Comparison of ENCODE assay signal across 8 cellular contexts in genomic region chr13:51453959-51454703, GRCh38. TPM values are rescaled to one million over a fixed set of nuclear protein-coding genes. Genes with fewer than 3 reads are reported as not detected.
DNase-seq lines count a peak whose midpoint lies in the region; FAIRE-seq and TF ChIP-seq lines count a peak whose summit lies in the region.

No MANE protein-coding gene starts in this region.

- peak overlapping the region; percentile 79 for H3K4me3 Mint-ChIP-seq in Calu3 (ENCODE audit: low read depth, unreplicated experiment)
- peak overlapping the region; percentile 93 for H3K4me3 Mint-ChIP-seq in stimulated activated naive CD8-positive, alpha-beta T cell treated with anti-CD3 and anti-CD28 coated beads, Interleukin-15, Interleukin-2, amounts not matched to agents 100 ng/mL and 50 ng/mL, for 24 hours

- H3K9ac ChIP-seq in H1 (replicated peaks in 1 of 4; ENCODE audit: extremely low read depth in 1 of 4, low read depth in 3 of 4, low read length in 3 of 4), result peak overlapping the region; percentile 69 to 79 (median 76)

- H3K4ac ChIP-seq in H1 (replicated peaks; ENCODE audit: insufficient read length, low read depth, low read length), result no peak overlapping the region

- H3K9me3 ChIP-seq in H1 (ENCODE audit: insufficient read depth in 2 of 2, low read depth in 1 of 2, low read length in 1 of 2), result no peaks in the 10 kb centered on the region

- no peaks in the 10 kb centered on the region; the same call in 1 of the 2 replicates for H3K79me1 ChIP-seq in H1 (ENCODE audit: low read depth, low read length)

- no peak overlapping the region for H3K18ac ChIP-seq in H1 (ENCODE audit: extremely low read depth, low read length)

- no peaks in the 10 kb centered on the region for H3K27me3 Mint-ChIP-seq in Calu3 (ENCODE audit: unreplicated experiment)
- no peaks in the 10 kb centered on the region for H3K27me3 Mint-ChIP-seq in stimulated activated naive CD8-positive, alpha-beta T cell treated with anti-CD3 and anti-CD28 coated beads, Interleukin-15, Interleukin-2, amounts not matched to agents 100 ng/mL and 50 ng/mL, for 24 hours

- no peak overlapping the region for H2BK120ac ChIP-seq in H1 (replicated peaks; ENCODE audit: low read depth, low read length)

- peaks cover 0 to 35% (median 8%) of the 10 kb centered on the region in 4 experiments; a peak in 3 of 8 replicates for H3K36me3 ChIP-seq in H1 (ENCODE audit: control insufficient read depth in 2 of 4, insufficient read depth in 4 of 4, low read length in 3 of 4)

- peaks cover 0 to 16% of the 10 kb centered on the region in 2 experiments; a peak in 2 of 4 replicates for H3K79me2 ChIP-seq in H1 (ENCODE audit: control insufficient read depth in 1 of 2, insufficient read depth in 2 of 2, low read length in 2 of 2)

- no peak; a peak in 1 of 3 replicates for TF ChIP-seq POLR2A in H1 (IDR thresholded peaks at IDR 0.05; ENCODE audit: control extremely low read depth in 1 of 2, low read depth in 2 of 2, low read length in 2 of 2)

- no peak overlapping the region for H4K8ac ChIP-seq in H1 (ENCODE audit: extremely low read depth, insufficient read depth, low read length)

- TF ChIP-seq EP300 in H1 (IDR thresholded peaks at IDR 0.05; ENCODE audit: borderline replicate concordance in 1 of 2, low read depth in 2 of 2, low read length in 2 of 2), result no peak

- peak overlapping the region; percentile 82 to 90 for H3K4me2 ChIP-seq in H1 (ENCODE audit: insufficient read depth in 1 of 2, low read depth in 2 of 2, low read length in 2 of 2)

- no peak overlapping the region for H4K91ac ChIP-seq in H1 (replicated peaks; ENCODE audit: insufficient read length, low read length)

- BruUV-seq in Calu3 (replicated peaks; lab: Mats Ljungman, UMichigan), result TSS peak; percentile 71

- H3K27me3 ChIP-seq in H1 (replicated peaks in 1 of 4; ENCODE audit: control insufficient read depth in 3 of 4, extremely low read depth in 1 of 4, insufficient read depth in 3 of 4, low read length in 3 of 4), result no peaks in the 10 kb centered on the region

- no peak for TF ChIP-seq RAD21 in H1 (IDR thresholded peaks at IDR 0.05 in 1 of 2, conservative IDR thresholded peaks at IDR 0.05 in 1 of 2; ENCODE audit: low read depth in 2 of 2, low read length in 2 of 2)

- peaks cover 7% of the 10 kb centered on the region for H3K23me2 ChIP-seq in H1 (ENCODE audit: low read depth, low read length)

- TF ChIP-seq CTCF in Calu3 (IDR thresholded peaks at IDR 0.05; ENCODE audit: unreplicated experiment), result no peak
- no peak for TF ChIP-seq CTCF in H1 (IDR thresholded peaks at IDR 0.05; ENCODE audit: control extremely low read depth in 1 of 3, insufficient read depth in 1 of 3, low read depth in 1 of 3, low read length in 3 of 3)

- peak overlapping the region; percentile 56 to 84 (median 75) for H3K4me3 ChIP-seq in H1 (ENCODE audit: extremely low read depth in 1 of 4, insufficient read depth in 2 of 4, low read depth in 3 of 4, low read length in 4 of 4)

- H2BK12ac ChIP-seq in H1 (ENCODE audit: low read depth, low read length), result no peak overlapping the region

- no peak for FAIRE-seq in H1 (lab: Jason Lieb, UNC)

- intact Hi-C loops in Calu3 (cut with micrococcal nuclease; ENCODE audit: unreplicated experiment), result loop anchor here (5.0 kb wide), 2 partner anchors 138 to 348 kb away; partner anchors contain the start of gene DHRS12

- no peak overlapping the region for H3K56ac ChIP-seq in H1 (replicated peaks; ENCODE audit: insufficient read length, low read depth, low read length)

- peak overlapping the region; percentile 83 for H3K27ac ChIP-seq in H1 (ENCODE audit: low read depth, low read length)

- no peak overlapping the region for H2BK5ac ChIP-seq in H1 (ENCODE audit: low read depth, low read length)

- H3K4me1 ChIP-seq in H1 (replicated peaks in 1 of 4; ENCODE audit: control insufficient read depth in 3 of 4, insufficient read depth in 4 of 4, low read length in 3 of 4), result no peaks in the 10 kb centered on the region; a peak in 1 of 7 replicates

- peaks cover 32% of the 10 kb centered on the region for H3K36me3 Mint-ChIP-seq in Calu3 (ENCODE audit: insufficient read depth, unreplicated experiment)
- H3K36me3 Mint-ChIP-seq in stimulated activated naive CD8-positive, alpha-beta T cell treated with anti-CD3 and anti-CD28 coated beads, Interleukin-15, Interleukin-2, amounts not matched to agents 100 ng/mL and 50 ng/mL, for 24 hours (ENCODE audit: low read depth), result peaks cover 45% of the 10 kb centered on the region

- H2BK20ac ChIP-seq in H1 (ENCODE audit: low read length), result no peak overlapping the region

- peak overlapping the region; percentile 32; the same call in 1 of the 2 replicates for H2BK15ac ChIP-seq in H1 (ENCODE audit: low read length)

- H3K9me3 Mint-ChIP-seq in Calu3 (ENCODE audit: low read depth, unreplicated experiment), result peaks cover 3% of the 10 kb centered on the region
- peaks cover 3% of the 10 kb centered on the region for H3K9me3 Mint-ChIP-seq in stimulated activated naive CD8-positive, alpha-beta T cell treated with anti-CD3 and anti-CD28 coated beads, Interleukin-15, Interleukin-2, amounts not matched to agents 100 ng/mL and 50 ng/mL, for 24 hours

- no peak overlapping the region for H2AFZ ChIP-seq in H1 (ENCODE audit: low read length)

- 0 out of 2 replicates have a peak overlapping the region, but pooled peaks have one; percentile 47 for H2AK5ac ChIP-seq in H1 (ENCODE audit: low read depth, low read length)

- no peaks in the 10 kb centered on the region for H3K4me1 Mint-ChIP-seq in Calu3 (ENCODE audit: low read depth, unreplicated experiment)
- H3K4me1 Mint-ChIP-seq in stimulated activated naive CD8-positive, alpha-beta T cell treated with anti-CD3 and anti-CD28 coated beads, Interleukin-15, Interleukin-2, amounts not matched to agents 100 ng/mL and 50 ng/mL, for 24 hours (ENCODE audit: low read depth), result peaks cover 36% of the 10 kb centered on the region

- H3K27ac Mint-ChIP-seq in Calu3 (ENCODE audit: unreplicated experiment), result peak overlapping the region; percentile 99
- H3K27ac Mint-ChIP-seq in stimulated activated naive CD8-positive, alpha-beta T cell treated with anti-CD3 and anti-CD28 coated beads, Interleukin-15, Interleukin-2, amounts not matched to agents 100 ng/mL and 50 ng/mL, for 24 hours, result peak overlapping the region; percentile 98

- DNase-seq in Calu3 (no peak), LoVo (ENCODE audit: low spot score) (peak; percentile 12), H1 (ENCODE audit: low read depth in 1 of 2, low spot score in 2 of 2) (no peak), myocyte (ENCODE audit: low read depth) (peak; percentile 26), amniotic stem cell (lab: John Stamatoyannopoulos, UW) (no peak), NCI-H1436 (lab: John Stamatoyannopoulos, UW) (no peak)
- peak; percentile 45 for DNase-seq in activated CD4-positive, alpha-beta T cell treated with anti-CD3 and anti-CD28 coated beads, Interleukin-2, amount 50 U/mL, for 4 hours

- H3K23ac ChIP-seq in H1 (ENCODE audit: insufficient read length), result no peak overlapping the region

- H4K5ac ChIP-seq in H1 (ENCODE audit: insufficient read length, low read depth, low read length), result no peak overlapping the region

- no peaks in the 10 kb centered on the region for H4K20me1 ChIP-seq in H1 (replicated peaks in 1 of 2; ENCODE audit: control insufficient read depth in 1 of 2, insufficient read depth in 2 of 2, low read length in 2 of 2)

- POLR2A ChIA-PET in H1 (lab: Charles Lee; ENCODE audit: partially characterized antibody), result interaction anchor here (0.7 to 2.5 kb wide), 22 partner anchors 8 to 545 kb away, joined by 3 to 30 read pairs (median 4); no protein-coding TSS in a partner anchor

- CTCF ChIA-PET in Calu3 (lab: Charles Lee), result interaction anchor here (1.0 to 2.1 kb wide), 3 partner anchors 310 to 348 kb away, joined by 3 to 10 read pairs (median 4); no protein-coding TSS in a partner anchor
- CTCF ChIA-PET in H1 (lab: Charles Lee; ENCODE audit: partially characterized antibody), result interaction anchor here (0.7 to 2.2 kb wide), 8 partner anchors 9 to 344 kb away, joined by 3 to 6 read pairs (median 4); no protein-coding TSS in a partner anchor

- 27% methylated on average over 13 of the region's 13 CpGs; no CpG with 5 or more reads in 1 of the 2 experiments for WGBS in H1 (ENCODE audit: extremely low coverage in 1 of 2, insufficient coverage in 1 of 2, insufficient read length in 1 of 2, insufficient replicate concordance in 2 of 2, low coverage in 1 of 2, low lambda C conversion rate in 2 of 2, missing lambda C conversion rate in 1 of 2), 2 experiments

- no peak overlapping the region for H3K14ac ChIP-seq in H1 (ENCODE audit: insufficient read length)

TF ChIP-seq in H1, 55 proteins besides CTCF, POLR2A, EP300 and RAD21 (continues in another document):
- TF ChIP-seq RXRA (IDR thresholded peaks at IDR 0.05; ENCODE audit: insufficient read depth, low read depth, low read length), result no peak
- no peak for TF ChIP-seq TAF7 (optimal IDR thresholded peaks at IDR 0.05; ENCODE audit: borderline replicate concordance, low read depth, low read length)
- TF ChIP-seq SRF (IDR thresholded peaks at IDR 0.05; ENCODE audit: low read depth, low read length), result no peak
- peak; percentile 1 for TF ChIP-seq ASH2L (IDR thresholded peaks at IDR 0.05; ENCODE audit: low read length)
- TF ChIP-seq HDAC2 (IDR thresholded peaks at IDR 0.05; ENCODE audit: borderline replicate concordance in 1 of 2, low read depth in 2 of 2, low read length in 2 of 2), result peak in 1 of 2 experiments; percentile 9; a peak in 1 of 4 replicates
- TF ChIP-seq RFX5 (IDR thresholded peaks at IDR 0.05; ENCODE audit: borderline replicate concordance, low read depth, low read length), result no peak
- TF ChIP-seq TAF1 (IDR thresholded peaks at IDR 0.05; ENCODE audit: low read depth, low read length), result no peak
- TF ChIP-seq RBBP5 (IDR thresholded peaks at IDR 0.05; ENCODE audit: borderline replicate concordance, low read depth, low read length), result no peak
- TF ChIP-seq CBX8 (IDR thresholded peaks at IDR 0.05; ENCODE audit: borderline replicate concordance, low read depth, low read length), result no peak
- no peak for TF ChIP-seq HDAC6 (IDR thresholded peaks at IDR 0.05; ENCODE audit: low read depth, low read length)
- TF ChIP-seq POLR2AphosphoS5 (IDR thresholded peaks at IDR 0.05; ENCODE audit: low read depth, low read length), result no peak
- no peak for TF ChIP-seq KDM1A (IDR thresholded peaks at IDR 0.05; ENCODE audit: borderline replicate concordance, low read length)

RNA-seq across cellular contexts. Expression of gene INTS6, which starts 1.3 kb away (rescaled TPM):
- total RNA-seq in Calu3 (2022) (25.3 and 27.1 TPM in 2 replicates), myocyte (38.2 and 42.6 TPM in 2 replicates)
- 42.6 and 42.8 TPM in 2 replicates for total RNA-seq in H1 (2021; fragmentation: NEBNext Ultra II Directional; extraction: Animal tissue kit (Norgen Biotek cat#: 25700))
- 7.4 and 12.6 TPM in 2 replicates for polyA plus RNA-seq in H1 (2011; rRNA removed)
- polyA plus RNA-seq in H1 (2011; cell fraction: cytosol; rRNA removed), result 12.2 TPM
- polyA plus RNA-seq in H1 (2011; cell fraction: nucleus; rRNA removed), result 18.2 TPM
- 16.8 to 32.2 TPM (median 20.4 TPM) in 4 replicates for polyA plus RNA-seq in H1 (2012, experiment 1 of 2)
- 1.5 TPM for polyA plus RNA-seq in H1 (2012, experiment 2 of 2)
- 16.3 TPM for polyA plus RNA-seq in H1 (2013, experiment 1 of 2)
- polyA plus RNA-seq in H1 (2013, experiment 2 of 2), result 17.7 TPM
- polyA minus RNA-seq in H1 (2011; rRNA and poly(A)+ RNA removed), result 95.8 and 153 TPM in 2 replicates
- polyA minus RNA-seq in H1 (2011; cell fraction: cytosol; rRNA and poly(A)+ RNA removed), result 25.7 TPM
- polyA minus RNA-seq in H1 (2011; cell fraction: nucleus; rRNA and poly(A)+ RNA removed), result 101 TPM
- 15.7 TPM for polyA plus RNA-seq in myocyte (2012)

Comparison
In these comparisons a context has a peak if more than half of its experiments do, and no peak if none do; other contexts are left out.
1. DNase-seq: peak in LoVo (single experiment), activated CD4-positive, alpha-beta T cell treated with anti-CD3 and anti-CD28 coated beads, Interleukin-2, amount 50 U/mL, for 4 hours (2 of 2) and myocyte (single experiment); none in Calu3 (single experiment), H1 (0 of 2), amniotic stem cell (single experiment) and NCI-H1436 (single experiment).